ENCODE assay signal across 13 cellular contexts in the genomic region with DNA sequence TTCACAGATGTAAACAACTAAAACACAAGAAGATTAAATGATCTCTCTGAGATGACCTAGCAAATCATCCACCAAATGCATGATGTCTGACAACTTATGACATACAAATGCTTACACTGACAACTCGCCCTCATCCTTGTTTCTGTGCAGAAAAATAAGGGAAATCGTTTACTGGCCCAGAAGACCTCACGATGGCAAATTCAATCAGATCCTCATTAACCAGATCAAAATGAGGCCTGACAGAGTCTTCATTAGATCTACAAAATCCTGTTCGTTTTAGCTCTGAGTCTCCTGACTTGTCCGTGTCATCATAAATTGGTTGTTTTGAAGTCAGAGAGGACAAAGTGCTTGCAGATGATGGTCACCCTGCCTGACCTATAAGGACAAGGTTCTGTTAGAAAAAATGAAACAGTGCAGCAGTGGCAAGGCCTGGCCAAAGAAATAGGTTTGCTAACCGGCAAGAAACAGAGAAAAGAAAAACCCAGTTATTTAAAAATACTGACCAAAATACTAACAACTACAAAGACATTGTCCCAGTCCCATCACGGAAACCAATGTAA.
DNase-seq lines count a peak whose midpoint lies in the region; ATAC-seq and TF ChIP-seq lines count a peak whose summit lies in the region.
"Had no signal": no experiment of that assay in that cellular context is flagged by ENCODE, and none has a peak within 500 bp of the region (broad histone marks: within the 10 kb centered on the region; RNA-seq: fewer than 3 reads in every experiment).

No MANE protein-coding gene starts in this region.

- TF ChIP-seq CTCF in MCF 10A (IDR thresholded peaks at IDR 0.05; ENCODE audit: unreplicated experiment) (no peak), breast epithelium (IDR thresholded peaks at IDR 0.05) (no peak), liver (IDR thresholded peaks at IDR 0.05; ENCODE audit: low read depth, low read length, missing input control) (no peak), transverse colon (IDR thresholded peaks at IDR 0.05) (no peak), GM13977 (IDR thresholded peaks at IDR 0.05; ENCODE audit: extremely low read depth, insufficient read depth, missing control alignments) (no peak)

- 67% methylated on average over 7 of the region's 7 CpGs for WGBS in liver
- 90% methylated on average over 6 to 7 of the region's 7 CpGs for WGBS in transverse colon (ENCODE audit: low coverage in 1 of 2), 2 donors

- peaks cover 0 to 8% of the 10 kb centered on the region in 2 donors for H3K4me1 ChIP-seq in breast epithelium
- peaks cover 0 to 14% (median 6%) of the 10 kb centered on the region in 4 donors for H3K4me1 ChIP-seq in liver (ENCODE audit: control insufficient read depth in 4 of 4, insufficient read depth in 4 of 4, low read length in 3 of 4)
- H3K4me1 ChIP-seq in transverse colon, result peaks cover 8 to 40% (median 13%) of the 10 kb centered on the region in 4 donors
- H3K4me1 ChIP-seq: colonic mucosa, psoas muscle had no signal

- in situ Hi-C loops in transverse colon (cut with MboI; ENCODE audit: low pct_ligation_motif_present in 1 of 4, low pct_unique_long_range_greater_than_20kb in 1 of 4, low sequenced_read_pairs in 3 of 4), result no loop called here
- in situ Hi-C loops in GM13977 (cut with MboI; ENCODE audit: low pct_unique_long_range_greater_than_20kb, low sequenced_read_pairs, unreplicated experiment), result no loop called here

- TF ChIP-seq EP300 in transverse colon (IDR thresholded peaks at IDR 0.05; ENCODE audit: low read depth), result no peak

- peaks cover 7% of the 10 kb centered on the region for H3K36me3 Mint-ChIP-seq in MCF 10A (ENCODE audit: insufficient read depth, unreplicated experiment)
- peaks cover 16% of the 10 kb centered on the region for H3K36me3 Mint-ChIP-seq in activated CD4-positive, alpha-beta memory T cell treated with anti-CD3 and anti-CD28 coated beads, Interleukin-2, amount 10 ng/mL, durations not matched to agents 7 days and 5 days (ENCODE audit: low read depth)

- no TSS peak for BruUV-seq in MCF 10A (replicated peaks; lab: Mats Ljungman, UMichigan)

- no peak overlapping the region for H3K4me3 ChIP-seq in breast epithelium
- no peak overlapping the region for H3K4me3 ChIP-seq in liver (ENCODE audit: low read depth in 1 of 3, low read length in 3 of 3)
- no peak overlapping the region for H3K4me3 ChIP-seq in transverse colon
- H3K4me3 ChIP-seq: colonic mucosa, psoas muscle had no signal

- no peaks in the 10 kb centered on the region for H3K27me3 Mint-ChIP-seq in MCF 10A (ENCODE audit: insufficient read depth, unreplicated experiment)
- H3K27me3 Mint-ChIP-seq in activated CD4-positive, alpha-beta memory T cell treated with anti-CD3 and anti-CD28 coated beads, Interleukin-2, amount 10 ng/mL, durations not matched to agents 7 days and 5 days, result no peaks in the 10 kb centered on the region

- no peaks in the 10 kb centered on the region for H3K27me3 ChIP-seq in breast epithelium
- no peaks in the 10 kb centered on the region for H3K27me3 ChIP-seq in liver (ENCODE audit: control insufficient read depth in 4 of 4, insufficient read depth in 4 of 4, low read length in 3 of 4)
- H3K27me3 ChIP-seq in transverse colon, result no peaks in the 10 kb centered on the region
- H3K27me3 ChIP-seq: colonic mucosa had no signal

- H3K9me3 Mint-ChIP-seq in MCF 10A (ENCODE audit: unreplicated experiment), result no peaks in the 10 kb centered on the region
- H3K9me3 Mint-ChIP-seq in activated CD4-positive, alpha-beta memory T cell treated with anti-CD3 and anti-CD28 coated beads, Interleukin-2, amount 10 ng/mL, durations not matched to agents 7 days and 5 days, result peaks cover 8% of the 10 kb centered on the region

- H3K36me3 ChIP-seq in breast epithelium, result no peaks in the 10 kb centered on the region
- H3K36me3 ChIP-seq in liver (ENCODE audit: control insufficient read depth in 4 of 4, insufficient read depth in 3 of 4, low read depth in 1 of 4, low read length in 3 of 4), result no peaks in the 10 kb centered on the region
- no peaks in the 10 kb centered on the region for H3K36me3 ChIP-seq in transverse colon
- H3K36me3 ChIP-seq: colonic mucosa had no signal

- peak in 1 of 2 donors; percentile 11 for TF ChIP-seq RAD21 in liver (IDR thresholded peaks at IDR 0.05)

- no peak overlapping the region for H3K4me3 Mint-ChIP-seq in MCF 10A (ENCODE audit: unreplicated experiment)
- peak overlapping the region; percentile 88 for H3K4me3 Mint-ChIP-seq in activated CD4-positive, alpha-beta memory T cell treated with anti-CD3 and anti-CD28 coated beads, Interleukin-2, amount 10 ng/mL, durations not matched to agents 7 days and 5 days

- intact Hi-C loops in MCF 10A (cut with micrococcal nuclease), result no loop called here
- intact Hi-C loops in breast epithelium (cut with DNase I; ENCODE audit: low total_unique reads), result no loop called here
- intact Hi-C loops in transverse colon (cut with DNase I; ENCODE audit: low total_unique reads), result loop anchor here (10.0 kb wide), 1 partner anchor 109 kb away; the partner anchor contains the start of gene BTG1

- TF ChIP-seq POLR2A in breast epithelium (IDR thresholded peaks at IDR 0.05) (no peak), transverse colon (IDR thresholded peaks at IDR 0.05) (no peak)

- ATAC-seq in GM21515 (IDR thresholded peaks at IDR 0.05; ENCODE audit: unreplicated experiment), result no peak
- ATAC-seq: activated CD4-positive, CD25-positive, alpha-beta regulatory T cell treated with anti-CD3 and anti-CD28 coated beads, Interleukin-2, amount 50 U/mL, for 24 hours; psoas muscle had no signal

- no peak overlapping the region for H3K9ac ChIP-seq in liver (ENCODE audit: low read depth in 1 of 2, low read length in 2 of 2)

- POLR2A ChIA-PET in MCF 10A (lab: Yijun Ruan, JAX), result interaction anchor here (0.6 to 4.9 kb wide), 26 partner anchors 8 to 654 kb away, joined by 3 to 43 read pairs (median 4); partner anchors contain the start of gene BTG1
- POLR2A ChIA-PET in activated CD4-positive, alpha-beta memory T cell treated with anti-CD3 and anti-CD28 coated beads, Interleukin-2, amount 10 ng/mL, durations not matched to agents 7 days and 5 days (lab: Charles Lee), result interaction anchor here (0.5 to 0.9 kb wide), 3 partner anchors 23 to 159 kb away, joined by 3 read pairs; no protein-coding TSS in a partner anchor

- peak overlapping the region in 1 of 2 donors; percentile 71 for H3K27ac ChIP-seq in breast epithelium
- no peak overlapping the region for H3K27ac ChIP-seq in liver (ENCODE audit: low read depth in 1 of 2, low read length in 2 of 2)
- H3K27ac ChIP-seq in transverse colon, result peak overlapping the region in 3 of 4 donors; percentile 72 to 80 (median 80)
- H3K27ac ChIP-seq: psoas muscle had no signal

- H3K9me3 ChIP-seq in breast epithelium, result no peaks in the 10 kb centered on the region
- H3K9me3 ChIP-seq in liver (ENCODE audit: control insufficient read depth in 4 of 4, low read length in 3 of 4), result no peaks in the 10 kb centered on the region
- no peaks in the 10 kb centered on the region for H3K9me3 ChIP-seq in transverse colon
- H3K9me3 ChIP-seq: colonic mucosa, psoas muscle had no signal

- CTCF ChIA-PET in MCF 10A (lab: Yijun Ruan, JAX), result interaction anchor here (0.7 to 1.1 kb wide), 2 partner anchors 28 to 196 kb away, joined by 3 read pairs; no protein-coding TSS in a partner anchor
- CTCF ChIA-PET in activated CD4-positive, alpha-beta memory T cell treated with anti-CD3 and anti-CD28 coated beads, Interleukin-2, amount 10 ng/mL, durations not matched to agents 7 days and 5 days (lab: Charles Lee), result interaction anchor here (0.8 kb wide), 1 partner anchor 98 kb away, joined by 3 read pairs; no protein-coding TSS in a partner anchor

- H3K4me1 Mint-ChIP-seq in MCF 10A (ENCODE audit: insufficient read depth, unreplicated experiment), result peaks cover 49% of the 10 kb centered on the region
- H3K4me1 Mint-ChIP-seq in activated CD4-positive, alpha-beta memory T cell treated with anti-CD3 and anti-CD28 coated beads, Interleukin-2, amount 10 ng/mL, durations not matched to agents 7 days and 5 days, result peaks cover 55% of the 10 kb centered on the region

- H3K27ac Mint-ChIP-seq in MCF 10A (ENCODE audit: low read depth, unreplicated experiment), result peak overlapping the region; percentile 96
- peak overlapping the region; percentile 95 for H3K27ac Mint-ChIP-seq in activated CD4-positive, alpha-beta memory T cell treated with anti-CD3 and anti-CD28 coated beads, Interleukin-2, amount 10 ng/mL, durations not matched to agents 7 days and 5 days

- no peak for DNase-seq in MCF 10A (ENCODE audit: unreplicated experiment)
- no peak for DNase-seq in breast epithelium (ENCODE audit: low spot score in 2 of 2)
- no peak for DNase-seq in activated CD4-positive, alpha-beta memory T cell treated with anti-CD3 and anti-CD28 coated beads, Interleukin-2, amount 10 ng/mL, durations not matched to agents 7 days and 5 days
- DNase-seq in transverse colon, result no peak
- DNase-seq in DMS79 (lab: John Stamatoyannopoulos, UW), result no peak
- no peak for DNase-seq in GM13977 (ENCODE audit: low spot score)
- DNase-seq: colonic mucosa, H7, NCI-H1930, psoas muscle had no signal

TF ChIP-seq in liver, 16 proteins besides CTCF, POLR2A, EP300 and RAD21:
- peak; percentile 68 to 75 for TF ChIP-seq HNF4A (conservative IDR thresholded peaks at IDR 0.05)
- TF ChIP-seq RXRA (IDR thresholded peaks at IDR 0.05), result peak in 1 of 2 donors; percentile 47
- TF ChIP-seq FOXA2 (IDR thresholded peaks at IDR 0.05), result no peak

Comparison
In these comparisons a context has a peak if more than half of its experiments do, and no peak if none do; other contexts are left out.
1. H3K27ac ChIP-seq: peak in transverse colon (3 of 4); none in liver (0 of 2).